ENCODE assay signal across 8 cellular contexts in genomic region chr7:73742753-73743641, GRCh38. TPM values are rescaled to one million over a fixed set of nuclear protein-coding genes. Genes with fewer than 3 reads are reported as not detected.
A peak's percentile ranks its signal among the peaks of the same experiment; 100 is the strongest.
DNase-seq lines count a peak whose midpoint lies in the region; ATAC-seq, FAIRE-seq and TF ChIP-seq lines count a peak whose summit lies in the region.

No MANE protein-coding gene starts in this region.

- H3K4me2 ChIP-seq in BLaER1 (peak overlapping the region; percentile 62), GM12878 (ENCODE audit: control insufficient read depth, insufficient read depth) (no peak overlapping the region)

- FAIRE-seq in GM12878 (lab: Jason Lieb, UNC) (no peak), HTR-8/SVneo (lab: Jason Lieb, UNC) (no peak)

- intact Hi-C loops in GM12878 (cut with micrococcal nuclease; ENCODE audit: unreplicated experiment) (no loop called here), A673 (cut with micrococcal nuclease; ENCODE audit: unreplicated experiment) (no loop called here)

- BruUV-seq in GM12878 (replicated peaks; lab: Mats Ljungman, UMichigan) = no TSS peak
- BruUV-seq in A673 (replicated peaks; lab: Mats Ljungman, UMichigan) = no TSS peak

- RAD21 ChIA-PET in GM12878 (lab: Charles Lee; ENCODE audit: unreplicated experiment) = no interaction called here

- peaks cover 17% of the 10 kb centered on the region for H3K4me1 ChIP-seq in BLaER1
- H3K4me1 ChIP-seq in GM12878 (ENCODE audit: control insufficient read depth, insufficient read depth, low read length) = no peaks in the 10 kb centered on the region; the same call in 1 of the 2 replicates
- peaks cover 2% of the 10 kb centered on the region for H3K4me1 ChIP-seq in A673 (ENCODE audit: insufficient read depth, low read length, poor library complexity, severe bottlenecking)

- TF ChIP-seq POLR2A in GM12878 (IDR thresholded peaks at IDR 0.05; ENCODE audit: low read depth, low read length) = no peak

- no peak for TF ChIP-seq RAD21 in GM12878 (IDR thresholded peaks at IDR 0.05; ENCODE audit: insufficient read depth, low read depth, low read length)

- no peaks in the 10 kb centered on the region for H3K9me3 ChIP-seq in BLaER1
- no peaks in the 10 kb centered on the region for H3K9me3 ChIP-seq in GM12878 (replicated peaks; ENCODE audit: control insufficient read depth, insufficient read depth, low read length)
- no peaks in the 10 kb centered on the region for H3K9me3 ChIP-seq in A673 (ENCODE audit: low read depth, low read length, poor library complexity, severe bottlenecking)

- 47% methylated on average over 33 of the region's 35 CpGs for WGBS in GM12878 (ENCODE audit: insufficient coverage, insufficient replicate concordance, low lambda C conversion rate, missing lambda C conversion rate)

- H3K27me3 ChIP-seq in BLaER1 (peaks cover 15% of the 10 kb centered on the region), GM12878 (replicated peaks in 1 of 2; ENCODE audit: control insufficient read depth in 2 of 2, insufficient read depth in 2 of 2, low read length in 1 of 2) (no peaks in the 10 kb centered on the region), A673 (replicated peaks; ENCODE audit: insufficient read depth, low read depth, low read length, poor library complexity) (no peaks in the 10 kb centered on the region)

- H3K27ac ChIP-seq in BLaER1 (no peak overlapping the region), GM12878 (ENCODE audit: control insufficient read depth, insufficient read depth) (no peak overlapping the region), A673 (ENCODE audit: low read depth, low read length, poor library complexity, severe bottlenecking) (no peak overlapping the region)

- H3K9ac ChIP-seq in BLaER1 = 0 out of 2 replicates have a peak overlapping the region, but pooled peaks have one; percentile 12
- no peak overlapping the region for H3K9ac ChIP-seq in GM12878 (ENCODE audit: control insufficient read depth, insufficient read depth, low read length)

- POLR2A ChIA-PET in GM12878 (lab: Charles Lee) (interaction anchor here (0.9 kb wide), 1 partner anchor 100 kb away, joined by 3 read pairs; no protein-coding TSS in a partner anchor), A673 (lab: Charles Lee; ENCODE audit: low non-redundant PET) (no interaction called here)

- H2AFZ ChIP-seq in GM12878 (ENCODE audit: control insufficient read depth, low read depth, low read length) = no peak overlapping the region

- CTCF ChIA-PET in GM12878 (lab: Yijun Ruan, JAX) = interaction anchor here (0.7 to 1.0 kb wide), 3 partner anchors 45 to 463 kb away, joined by 3 to 4 read pairs (median 3); no protein-coding TSS in a partner anchor
- CTCF ChIA-PET in A673 (lab: Charles Lee) = no interaction called here

- peak in 1 of 2 experiments; percentile 36; a peak in 1 of 4 replicates for TF ChIP-seq EP300 in GM12878 (IDR thresholded peaks at IDR 0.05; ENCODE audit: borderline replicate concordance in 1 of 2, control insufficient read depth in 1 of 2, low read depth in 2 of 2, low read length in 2 of 2)

- TF ChIP-seq CTCF in GM12878 (IDR thresholded peaks at IDR 0.05 in 2 of 3, conservative IDR thresholded peaks at IDR 0.05 in 1 of 3; ENCODE audit: control insufficient read depth in 2 of 3, extremely low read depth in 1 of 3, insufficient read depth in 1 of 3, low read depth in 3 of 3, low read length in 3 of 3) = peak in 1 of 3 experiments; percentile 14; a peak in 1 of 6 replicates
- no peak for TF ChIP-seq CTCF in A673 (conservative IDR thresholded peaks at IDR 0.05; ENCODE audit: low read depth, low read length)

- DNase-seq in NCI-H1417 (lab: John Stamatoyannopoulos, UW) (peak; percentile 98 to 100 (median 99)), GM12878 (ENCODE audit: low read depth, low spot score) (no peak), medulla oblongata (ENCODE audit: extremely low spot score) (peak; percentile 45), HTR-8/SVneo (ENCODE audit: insufficient read length, low spot score) (no peak), A673 (ENCODE audit: low spot score) (no peak)

- H3K4me3 ChIP-seq in BLaER1 = no peak overlapping the region
- H3K4me3 ChIP-seq in GM12878 = no peak overlapping the region
- no peak overlapping the region for H3K4me3 ChIP-seq in A673 (ENCODE audit: low read depth, low read length, poor library complexity, severe bottlenecking)

- ATAC-seq in GM12878 (peak; percentile 28), GM21528 (IDR thresholded peaks at IDR 0.05; ENCODE audit: low FRiP score, unreplicated experiment) (no peak), HG03095 (IDR thresholded peaks at IDR 0.05; ENCODE audit: unreplicated experiment) (no peak)

- in situ Hi-C loops in GM12878 (cut with MboI) = no loop called here

- no peaks in the 10 kb centered on the region for H3K36me3 ChIP-seq in BLaER1
- H3K36me3 ChIP-seq in GM12878 (ENCODE audit: control insufficient read depth in 2 of 2, insufficient read depth in 2 of 2, low read length in 1 of 2) = no peaks in the 10 kb centered on the region
- H3K36me3 ChIP-seq in A673 (ENCODE audit: insufficient read depth, low read length, poor library complexity, severe bottlenecking) = no peaks in the 10 kb centered on the region

- H4K20me1 ChIP-seq in BLaER1 (peaks cover under 1% of the 10 kb centered on the region; the same call in 1 of the 2 replicates), GM12878 (ENCODE audit: control insufficient read depth, insufficient read depth) (no peaks in the 10 kb centered on the region)

- no peaks in the 10 kb centered on the region; the same call in 1 of the 2 replicates for H3K79me2 ChIP-seq in GM12878 (ENCODE audit: control insufficient read depth, insufficient read depth, low read length)

- SMC1A ChIA-PET in GM12878 (lab: Charles Lee; ENCODE audit: uncharacterized antibody, unreplicated experiment) = no interaction called here

RNA-seq across cellular contexts. Expression of gene ABHD11, which starts 4.4 kb away (rescaled TPM):
- total RNA-seq in GM12878 (2013; cell fraction: nucleolus; rRNA removed) = 5.0 and 6.2 TPM in 2 replicates
- 16.9 and 22.1 TPM in 2 replicates for total RNA-seq in GM12878 (2014; rRNA removed)
- 6.3 and 8.6 TPM in 2 replicates for total RNA-seq in GM12878 (2014; rRNA removed; fragmentation: Illumina TruSeq; extraction: Trizol)
- total RNA-seq in GM12878 (2021) = 11.6 and 14.6 TPM in 2 replicates
- polyA plus RNA-seq in GM12878 (2011; ENCODE audit: low read depth) = 2.3 TPM
- polyA plus RNA-seq in GM12878 (2011; rRNA removed) = 2.8 and 6.0 TPM in 2 replicates
- 8.6 and 10.1 TPM in 2 replicates for polyA plus RNA-seq in GM12878 (2011; cell fraction: cytosol; rRNA removed)
- polyA plus RNA-seq in GM12878 (2011; cell fraction: nucleus; rRNA removed) = 5.8 and 7.1 TPM in 2 replicates
- 4.9 and 6.6 TPM in 2 replicates for polyA plus RNA-seq in GM12878 (2012)
- polyA plus RNA-seq in GM12878 (2014; fragmentation: Illumina TruSeq; extraction: Trizol) = 5.6 and 8.3 TPM in 2 replicates
- 1 to 10 TPM; 2.8 to 5.6 TPM for polyA plus RNA-seq in GM12878 (2014; fragmentation: Nextera tagmentation; extraction: Ambion mirVana)
- 17.7 and 23.4 TPM in 2 replicates for polyA plus RNA-seq in GM12878 (2014; rRNA removed)
- polyA plus RNA-seq in GM12878 (2016; fragmentation: Nextera tagmentation; extraction: Ambion mirVana) = 10 to 100 TPM; 22.7 to 24.8 TPM
- polyA minus RNA-seq in GM12878 (2011; rRNA and poly(A)+ RNA removed) = 3.6 and 6.4 TPM in 2 replicates
- polyA minus RNA-seq in GM12878 (2011; cell fraction: cytosol; rRNA and poly(A)+ RNA removed) = 3.6 and 3.9 TPM in 2 replicates
- 10.5 and 16.5 TPM in 2 replicates for polyA minus RNA-seq in GM12878 (2011; cell fraction: nucleus; rRNA and poly(A)+ RNA removed)
- total RNA-seq in A673 (2021) = 20.7 and 22.9 TPM in 2 replicates

RNA-seq across cellular contexts. Expression of gene STX1A, which starts 23.5 kb away (rescaled TPM):
- 13.9 and 20.9 TPM in 2 replicates for total RNA-seq in GM12878 (2013; cell fraction: nucleolus; rRNA removed)
- 1.9 and 2.6 TPM in 2 replicates for total RNA-seq in GM12878 (2014; rRNA removed)
- total RNA-seq in GM12878 (2014; rRNA removed; fragmentation: Illumina TruSeq; extraction: Trizol) = 1.6 and 2.6 TPM in 2 replicates
- total RNA-seq in GM12878 (2021) = 3.1 and 3.9 TPM in 2 replicates
- 1.9 TPM for polyA plus RNA-seq in GM12878 (2011; ENCODE audit: low read depth)
- 1.4 and 2.4 TPM in 2 replicates for polyA plus RNA-seq in GM12878 (2011; rRNA removed)
- 3.3 and 3.8 TPM in 2 replicates for polyA plus RNA-seq in GM12878 (2011; cell fraction: cytosol; rRNA removed)
- 30.5 and 34.2 TPM in 2 replicates for polyA plus RNA-seq in GM12878 (2011; cell fraction: nucleus; rRNA removed)
- polyA plus RNA-seq in GM12878 (2012) = 3.8 and 4.4 TPM in 2 replicates
- 1.9 and 3.1 TPM in 2 replicates for polyA plus RNA-seq in GM12878 (2014; fragmentation: Illumina TruSeq; extraction: Trizol)
- polyA plus RNA-seq in GM12878 (2014; fragmentation: Nextera tagmentation; extraction: Ambion mirVana) = under 1 TPM; 0.15 to 0.21 TPM
- 5.2 and 5.3 TPM in 2 replicates for polyA plus RNA-seq in GM12878 (2014; rRNA removed)
- 1 to 10 TPM; 1.7 to 1.8 TPM for polyA plus RNA-seq in GM12878 (2016; fragmentation: Nextera tagmentation; extraction: Ambion mirVana)
- polyA minus RNA-seq in GM12878 (2011; rRNA and poly(A)+ RNA removed) = 1.9 and 2.7 TPM in 2 replicates
- 0.62 and 1.7 TPM in 2 replicates for polyA minus RNA-seq in GM12878 (2011; cell fraction: cytosol; rRNA and poly(A)+ RNA removed)
- polyA minus RNA-seq in GM12878 (2011; cell fraction: nucleus; rRNA and poly(A)+ RNA removed) = 5.4 and 6.5 TPM in 2 replicates
- 37.8 and 47.1 TPM in 2 replicates for total RNA-seq in A673 (2021)

RNA-seq across cellular contexts. Expression of gene CLDN3, which starts 27.1 kb away (rescaled TPM):
- not detected in 2 replicates for total RNA-seq in GM12878 (2013; cell fraction: nucleolus; rRNA removed)
- not detected in 2 replicates for total RNA-seq in GM12878 (2014; rRNA removed)
- not detected in 2 replicates for total RNA-seq in GM12878 (2014; rRNA removed; fragmentation: Illumina TruSeq; extraction: Trizol)
- not detected in 2 replicates for total RNA-seq in GM12878 (2021)
- not detected for polyA plus RNA-seq in GM12878 (2011; ENCODE audit: low read depth)
- polyA plus RNA-seq in GM12878 (2011; rRNA removed) = 0.05 TPM in 1 of 2 replicates, not detected in the other
- polyA plus RNA-seq in GM12878 (2011; cell fraction: cytosol; rRNA removed) = 0.06 and 0.07 TPM in 2 replicates
- 0.10 and 0.15 TPM in 2 replicates for polyA plus RNA-seq in GM12878 (2011; cell fraction: nucleus; rRNA removed)
- 0.11 TPM in 1 of 2 replicates, not detected in the other for polyA plus RNA-seq in GM12878 (2012)
- not detected in 2 replicates for polyA plus RNA-seq in GM12878 (2014; fragmentation: Illumina TruSeq; extraction: Trizol)
- not detected for polyA plus RNA-seq in GM12878 (2014; fragmentation: Nextera tagmentation; extraction: Ambion mirVana)
- polyA plus RNA-seq in GM12878 (2014; rRNA removed) = not detected in 2 replicates
- polyA plus RNA-seq in GM12878 (2016; fragmentation: Nextera tagmentation; extraction: Ambion mirVana) = not detected
- not detected in 2 replicates for polyA minus RNA-seq in GM12878 (2011; rRNA and poly(A)+ RNA removed)
- polyA minus RNA-seq in GM12878 (2011; cell fraction: cytosol; rRNA and poly(A)+ RNA removed) = not detected in 2 replicates
- not detected in 2 replicates for polyA minus RNA-seq in GM12878 (2011; cell fraction: nucleus; rRNA and poly(A)+ RNA removed)
- not detected in 2 replicates for total RNA-seq in A673 (2021)

RNA-seq across cellular contexts. Expression of gene BUD23, which starts 59.6 kb away (rescaled TPM):
- total RNA-seq in GM12878 (2013; cell fraction: nucleolus; rRNA removed) = 28.4 and 29.4 TPM in 2 replicates
- 75.3 and 82.9 TPM in 2 replicates for total RNA-seq in GM12878 (2014; rRNA removed)
- total RNA-seq in GM12878 (2014; rRNA removed; fragmentation: Illumina TruSeq; extraction: Trizol) = 69.8 and 71.1 TPM in 2 replicates
- 73.7 and 84.9 TPM in 2 replicates for total RNA-seq in GM12878 (2021)
- polyA plus RNA-seq in GM12878 (2011; ENCODE audit: low read depth) = 44.4 TPM
- polyA plus RNA-seq in GM12878 (2011; rRNA removed) = 98.5 and 114 TPM in 2 replicates
- 138 and 180 TPM in 2 replicates for polyA plus RNA-seq in GM12878 (2011; cell fraction: cytosol; rRNA removed)
- polyA plus RNA-seq in GM12878 (2011; cell fraction: nucleus; rRNA removed) = 67.4 and 98.6 TPM in 2 replicates
- polyA plus RNA-seq in GM12878 (2012) = 55.5 and 68.2 TPM in 2 replicates
- polyA plus RNA-seq in GM12878 (2014; fragmentation: Illumina TruSeq; extraction: Trizol) = 96.0 and 109 TPM in 2 replicates
- 10 to 100 TPM; 36.4 to 89.9 TPM for polyA plus RNA-seq in GM12878 (2014; fragmentation: Nextera tagmentation; extraction: Ambion mirVana)
- 117 and 123 TPM in 2 replicates for polyA plus RNA-seq in GM12878 (2014; rRNA removed)
- polyA plus RNA-seq in GM12878 (2016; fragmentation: Nextera tagmentation; extraction: Ambion mirVana) = 100 to 1,000 TPM; 137 to 138 TPM
- polyA minus RNA-seq in GM12878 (2011; rRNA and poly(A)+ RNA removed) = 46.3 and 61.5 TPM in 2 replicates
- polyA minus RNA-seq in GM12878 (2011; cell fraction: cytosol; rRNA and poly(A)+ RNA removed) = 14.4 and 26.0 TPM in 2 replicates
- 9.3 and 17.6 TPM in 2 replicates for polyA minus RNA-seq in GM12878 (2011; cell fraction: nucleus; rRNA and poly(A)+ RNA removed)
- 133 and 138 TPM in 2 replicates for total RNA-seq in A673 (2021)

RNA-seq across cellular contexts. Expression of gene DNAJC30, which starts 59.7 kb away (rescaled TPM):
- 7.9 and 8.3 TPM in 2 replicates for total RNA-seq in GM12878 (2013; cell fraction: nucleolus; rRNA removed)
- total RNA-seq in GM12878 (2014; rRNA removed) = 9.2 and 11.2 TPM in 2 replicates
- total RNA-seq in GM12878 (2014; rRNA removed; fragmentation: Illumina TruSeq; extraction: Trizol) = 4.1 TPM in 2 replicates
- 13.4 and 13.5 TPM in 2 replicates for total RNA-seq in GM12878 (2021)
- polyA plus RNA-seq in GM12878 (2011; ENCODE audit: low read depth) = 2.6 TPM
- 4.1 and 4.5 TPM in 2 replicates for polyA plus RNA-seq in GM12878 (2011; rRNA removed)
- 7.1 and 9.8 TPM in 2 replicates for polyA plus RNA-seq in GM12878 (2011; cell fraction: cytosol; rRNA removed)
- 6.0 and 7.7 TPM in 2 replicates for polyA plus RNA-seq in GM12878 (2011; cell fraction: nucleus; rRNA removed)
- polyA plus RNA-seq in GM12878 (2012) = 8.0 and 8.6 TPM in 2 replicates
- polyA plus RNA-seq in GM12878 (2014; fragmentation: Illumina TruSeq; extraction: Trizol) = 3.2 and 5.5 TPM in 2 replicates
- 1 to 10 TPM; 2.1 to 3.5 TPM for polyA plus RNA-seq in GM12878 (2014; fragmentation: Nextera tagmentation; extraction: Ambion mirVana)
- 19.0 and 19.2 TPM in 2 replicates for polyA plus RNA-seq in GM12878 (2014; rRNA removed)
- polyA plus RNA-seq in GM12878 (2016; fragmentation: Nextera tagmentation; extraction: Ambion mirVana) = 10 to 100 TPM; 10.3 to 12.4 TPM
- polyA minus RNA-seq in GM12878 (2011; rRNA and poly(A)+ RNA removed) = 4.4 and 7.6 TPM in 2 replicates
- 2.4 and 2.8 TPM in 2 replicates for polyA minus RNA-seq in GM12878 (2011; cell fraction: cytosol; rRNA and poly(A)+ RNA removed)
- polyA minus RNA-seq in GM12878 (2011; cell fraction: nucleus; rRNA and poly(A)+ RNA removed) = 6.2 and 11.5 TPM in 2 replicates
- total RNA-seq in A673 (2021) = 11.1 and 11.8 TPM in 2 replicates

Comparison
In these comparisons a context has a peak if more than half of its experiments do, and no peak if none do; other contexts are left out.
1. DNase-seq: peak in NCI-H1417 (3 of 3) and medulla oblongata (single experiment); none in GM12878 (single experiment), HTR-8/SVneo (single experiment) and A673 (single experiment).